In the genomic region with DNA sequence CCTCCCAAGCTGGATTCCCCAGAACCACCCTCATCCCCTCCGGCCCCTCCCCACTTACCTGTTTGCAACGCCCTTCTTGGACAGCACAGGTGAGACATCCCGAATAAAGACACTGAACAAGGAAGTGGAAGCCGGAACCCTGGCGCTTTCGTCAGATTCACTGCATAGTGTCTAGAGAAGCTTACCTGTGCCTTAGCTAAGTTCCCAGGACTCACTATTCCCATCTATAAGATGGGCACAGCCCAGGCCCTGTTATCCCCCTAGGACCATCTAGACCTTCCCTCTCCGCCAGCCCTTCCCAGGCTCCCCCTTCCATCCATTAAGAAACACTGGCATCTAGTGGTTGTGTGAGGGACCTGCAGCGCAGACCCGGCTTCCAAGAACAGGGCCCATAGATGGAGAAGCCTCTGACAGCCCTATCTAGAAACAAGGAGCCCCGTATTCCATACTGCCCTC, we compare ENCODE assay signal across 9 cellular contexts. TPM values are rescaled to one million over a fixed set of nuclear protein-coding genes. Genes with fewer than 3 reads are reported as not detected.
A peak's percentile ranks its signal among the peaks of the same experiment; 100 is the strongest.
DNase-seq lines count a peak whose midpoint lies in the region; ATAC-seq and TF ChIP-seq lines count a peak whose summit lies in the region.
"Had no signal": no experiment of that assay in that cellular context is flagged by ENCODE, and none has a peak within 500 bp of the region (broad histone marks: within the 10 kb centered on the region; RNA-seq: fewer than 3 reads in every experiment).

No MANE protein-coding gene starts in this region.

- H3K4me3 ChIP-seq in epithelial cell of proximal tubule (ENCODE audit: low read depth, low read length) (no peak overlapping the region), suprapubic skin (no peak overlapping the region)

- DNase-seq in CD1c-positive myeloid dendritic cell (ENCODE audit: extremely low spot score) (peak; percentile 58), HEK293T (ENCODE audit: extremely low spot score) (peak; percentile 81), NCI-H460 (ENCODE audit: extremely low read depth, low read depth) (peak; percentile 67), epithelial cell of proximal tubule (ENCODE audit: low read depth) (no peak), myocyte (ENCODE audit: low read depth) (peak; percentile 72), suprapubic skin (ENCODE audit: low spot score in 2 of 2) (no peak)
- DNase-seq in activated CD8-positive, alpha-beta T cell treated with anti-CD3 and anti-CD28 coated beads, Interleukin-2, amount 10 ng/mL, durations not matched to agents 7 days and 5 days: peak; percentile 51
- DNase-seq: naive B cell had no signal

- no peaks in the 10 kb centered on the region for H3K9me3 Mint-ChIP-seq in activated CD8-positive, alpha-beta T cell treated with anti-CD3 and anti-CD28 coated beads, Interleukin-2, amount 10 ng/mL, durations not matched to agents 7 days and 5 days (ENCODE audit: insufficient read depth)

- H3K4me3 Mint-ChIP-seq in activated CD8-positive, alpha-beta T cell treated with anti-CD3 and anti-CD28 coated beads, Interleukin-2, amount 10 ng/mL, durations not matched to agents 7 days and 5 days: no peak overlapping the region
- H3K4me3 Mint-ChIP-seq: naive B cell had no signal

- H3K27ac Mint-ChIP-seq in activated CD8-positive, alpha-beta T cell treated with anti-CD3 and anti-CD28 coated beads, Interleukin-2, amount 10 ng/mL, durations not matched to agents 7 days and 5 days: no peak overlapping the region

- no peaks in the 10 kb centered on the region for H3K36me3 Mint-ChIP-seq in activated CD8-positive, alpha-beta T cell treated with anti-CD3 and anti-CD28 coated beads, Interleukin-2, amount 10 ng/mL, durations not matched to agents 7 days and 5 days (ENCODE audit: low read depth)
- H3K36me3 Mint-ChIP-seq: naive B cell had no signal

- POLR2A ChIA-PET in HEK293T (lab: Yijun Ruan, JAX): no interaction called here
- POLR2A ChIA-PET in activated CD8-positive, alpha-beta T cell treated with anti-CD3 and anti-CD28 coated beads, Interleukin-2, amount 10 ng/mL, durations not matched to agents 7 days and 5 days (lab: Charles Lee): no interaction called here

- no peaks in the 10 kb centered on the region for H3K9me3 ChIP-seq in suprapubic skin

- WGBS in suprapubic skin: 35% methylated on average over 10 of the region's 10 CpGs

- TF ChIP-seq POLR2A in suprapubic skin (IDR thresholded peaks at IDR 0.05): no peak

- H3K27me3 Mint-ChIP-seq in activated CD8-positive, alpha-beta T cell treated with anti-CD3 and anti-CD28 coated beads, Interleukin-2, amount 10 ng/mL, durations not matched to agents 7 days and 5 days (ENCODE audit: low read depth): peaks cover 25% of the 10 kb centered on the region

- CTCF ChIA-PET in HEK293T (lab: Yijun Ruan, JAX): interaction anchor here (1.2 kb wide), 1 partner anchor 23 kb away, joined by 3 read pairs; no protein-coding TSS in a partner anchor
- CTCF ChIA-PET in activated CD8-positive, alpha-beta T cell treated with anti-CD3 and anti-CD28 coated beads, Interleukin-2, amount 10 ng/mL, durations not matched to agents 7 days and 5 days (lab: Charles Lee): interaction anchor here (0.9 to 1.7 kb wide), 2 partner anchors 23 to 87 kb away, joined by 3 to 5 read pairs; no protein-coding TSS in a partner anchor

- H3K27me3 ChIP-seq in suprapubic skin: peaks cover 34% of the 10 kb centered on the region

- peak; percentile 64 for ATAC-seq in activated CD8-positive, alpha-beta T cell treated with anti-CD3 and anti-CD28 coated beads, Interleukin-2, amount 10 ng/mL, durations not matched to agents 7 days and 5 days
- no peak for ATAC-seq in GM21390 (IDR thresholded peaks at IDR 0.05; ENCODE audit: unreplicated experiment)

- H3K27ac ChIP-seq in suprapubic skin: no peak overlapping the region

- H3K4me1 Mint-ChIP-seq in activated CD8-positive, alpha-beta T cell treated with anti-CD3 and anti-CD28 coated beads, Interleukin-2, amount 10 ng/mL, durations not matched to agents 7 days and 5 days (ENCODE audit: low read depth): no peaks in the 10 kb centered on the region

- H3K36me3 ChIP-seq in suprapubic skin: no peaks in the 10 kb centered on the region

- TF ChIP-seq CTCF in epithelial cell of proximal tubule (conservative IDR thresholded peaks at IDR 0.05; ENCODE audit: low read depth, low read length): peak; percentile 88
- peak; percentile 73 to 86 for TF ChIP-seq CTCF in suprapubic skin (IDR thresholded peaks at IDR 0.05)

- no peak for TF ChIP-seq EP300 in suprapubic skin (IDR thresholded peaks at IDR 0.05)

- no peaks in the 10 kb centered on the region for H3K4me1 ChIP-seq in suprapubic skin

TF ChIP-seq in HEK293T, 16 proteins besides CTCF, POLR2A, EP300 and RAD21:
- TF ChIP-seq ZNF384 (IDR thresholded peaks at IDR 0.05): no peak
- TF ChIP-seq FOXM1 (IDR thresholded peaks at IDR 0.05; ENCODE audit: borderline replicate concordance): no peak
- TF ChIP-seq CTBP1 (IDR thresholded peaks at IDR 0.05; ENCODE audit: borderline replicate concordance): no peak
- no peak for TF ChIP-seq NFRKB (IDR thresholded peaks at IDR 0.05)
- no peak for TF ChIP-seq HDGF (IDR thresholded peaks at IDR 0.05; ENCODE audit: borderline replicate concordance)
- TF ChIP-seq, protein P1, sequence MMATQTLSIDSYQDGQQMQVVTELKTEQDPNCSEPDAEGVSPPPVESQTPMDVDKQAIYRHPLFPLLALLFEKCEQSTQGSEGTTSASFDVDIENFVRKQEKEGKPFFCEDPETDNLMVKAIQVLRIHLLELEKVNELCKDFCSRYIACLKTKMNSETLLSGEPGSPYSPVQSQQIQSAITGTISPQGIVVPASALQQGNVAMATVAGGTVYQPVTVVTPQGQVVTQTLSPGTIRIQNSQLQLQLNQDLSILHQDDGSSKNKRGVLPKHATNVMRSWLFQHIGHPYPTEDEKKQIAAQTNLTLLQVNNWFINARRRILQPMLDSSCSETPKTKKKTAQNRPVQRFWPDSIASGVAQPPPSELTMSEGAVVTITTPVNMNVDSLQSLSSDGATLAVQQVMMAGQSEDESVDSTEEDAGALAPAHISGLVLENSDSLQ (IDR thresholded peaks at IDR 0.05): no peak
- TF ChIP-seq SP1 (IDR thresholded peaks at IDR 0.05): no peak
- TF ChIP-seq BHLHE40 (IDR thresholded peaks at IDR 0.05; ENCODE audit: borderline replicate concordance): no peak

RNA-seq across cellular contexts. Expression of a gene that starts 26.9 kb away (rescaled TPM):
- 5,344 and 5,400 TPM in 2 replicates for total RNA-seq in NCI-H460 (2014; rRNA removed; shearing (Covaris generic))
- polyA plus RNA-seq in NCI-H460 (2014; cell fraction: nucleus; rRNA removed): 72.6 and 219 TPM in 2 replicates
- 1,000 to 10,000 TPM in 1 of 2 experiments, 100 to 1,000 TPM in 1; 959 to 1,020 TPM for total RNA-seq in activated CD8-positive, alpha-beta T cell treated with anti-CD3 and anti-CD28 coated beads, Interleukin-2, amount 10 ng/mL, durations not matched to agents 7 days and 5 days
- total RNA-seq in epithelial cell of proximal tubule (617 and 721 TPM in 2 replicates), myocyte (239 and 288 TPM in 2 replicates), suprapubic skin (1,000 to 10,000 TPM in 1 of 4 donors, 100 to 1,000 TPM in 3; 565 to 1,273 (median 679) TPM)
- 2,289 TPM for polyA plus RNA-seq in myocyte (2012)

RNA-seq across cellular contexts. Expression of a gene that starts 36.8 kb away (rescaled TPM):
- 2.1 and 2.5 TPM in 2 replicates for total RNA-seq in NCI-H460 (2014; rRNA removed; shearing (Covaris generic))
- 7.0 and 8.4 TPM in 2 replicates for polyA plus RNA-seq in NCI-H460 (2014; cell fraction: nucleus; rRNA removed)
- 1 to 10 TPM; 4.7 to 6.3 TPM for total RNA-seq in activated CD8-positive, alpha-beta T cell treated with anti-CD3 and anti-CD28 coated beads, Interleukin-2, amount 10 ng/mL, durations not matched to agents 7 days and 5 days
- total RNA-seq in epithelial cell of proximal tubule (0.29 and 1.2 TPM in 2 replicates), myocyte (1.4 and 8.8 TPM in 2 replicates), suprapubic skin (10 to 100 TPM in 1 of 4 donors, 1 to 10 TPM in 3; 5.7 to 12.0 (median 8.2) TPM)
- polyA plus RNA-seq in myocyte (2012): 0.59 TPM

Comparison
In these comparisons a context has a peak if more than half of its experiments do, and no peak if none do; other contexts are left out.
1. DNase-seq: peak in CD1c-positive myeloid dendritic cell (single experiment), HEK293T (single experiment), NCI-H460 (single experiment), activated CD8-positive, alpha-beta T cell treated with anti-CD3 and anti-CD28 coated beads, Interleukin-2, amount 10 ng/mL, durations not matched to agents 7 days and 5 days (single experiment) and myocyte (single experiment); none in epithelial cell of proximal tubule (single experiment) and suprapubic skin (0 of 2).